In genomic region chr22:46827781-46828180, GRCh38 we compare ENCODE assay signal across 13 cellular contexts.
"Had no signal": no experiment of that assay in that cellular context is flagged by ENCODE, and none has a peak within 500 bp of the region (broad histone marks: within the 10 kb centered on the region; RNA-seq: fewer than 3 reads in every experiment).

No MANE protein-coding gene starts in this region.

- H3K27me3 Mint-ChIP-seq: activated naive CD4-positive, alpha-beta T cell treated with anti-CD3 and anti-CD28 coated beads, Interleukin-2, amount 10 ng/mL, durations not matched to agents 7 days and 5 days; naive B cell had no signal

- H3K9me3 Mint-ChIP-seq: activated naive CD4-positive, alpha-beta T cell treated with anti-CD3 and anti-CD28 coated beads, Interleukin-2, amount 10 ng/mL, durations not matched to agents 7 days and 5 days had no signal

- H3K4me3 Mint-ChIP-seq: activated naive CD4-positive, alpha-beta T cell treated with anti-CD3 and anti-CD28 coated beads, Interleukin-2, amount 10 ng/mL, durations not matched to agents 7 days and 5 days; naive B cell had no signal

- H3K4me1 Mint-ChIP-seq: activated naive CD4-positive, alpha-beta T cell treated with anti-CD3 and anti-CD28 coated beads, Interleukin-2, amount 10 ng/mL, durations not matched to agents 7 days and 5 days had no signal

- H3K36me3 ChIP-seq: colonic mucosa had no signal

- H3K4me3 ChIP-seq: colonic mucosa, hepatocyte, lung had no signal

- H3K4me1 ChIP-seq: colonic mucosa, parathyroid adenoma had no signal

- H3K27ac ChIP-seq: colonic mucosa, parathyroid adenoma had no signal

- DNase-seq: activated CD4-positive, alpha-beta T cell treated with anti-CD3 and anti-CD28 coated beads, Interleukin-2, amount 50 U/mL, for 1 hour; activated CD4-positive, CD25-positive, alpha-beta regulatory T cell; activated naive CD4-positive, alpha-beta T cell treated with anti-CD3 and anti-CD28 coated beads, Interleukin-2, amount 10 ng/mL, durations not matched to agents 7 days and 5 days; colonic mucosa; effector CD8-positive, alpha-beta T cell; midbrain; naive B cell; retina; stimulated activated CD4-positive, alpha-beta T cell treated with anti-CD3 and anti-CD28 coated beads, Interleukin-15, amount 100 ng/mL, for 24 hours had no signal

- H3K27ac Mint-ChIP-seq: activated T-helper 2 cell treated with anti-CD3 and anti-CD28 coated beads, Interferon-gamma antibody, Interleukin-2, Interleukin-4, amounts not matched to agents 10 μg/mL and 5 μg/mL and 100 μg/mL, durations not matched to agents 14 hours and 24 hours and 36 hours had no signal

- H3K27me3 ChIP-seq: colonic mucosa, hepatocyte had no signal

- H3K9me3 ChIP-seq: colonic mucosa had no signal
